Comparison of ENCODE assay signal across 8 cellular contexts in the genomic region with DNA sequence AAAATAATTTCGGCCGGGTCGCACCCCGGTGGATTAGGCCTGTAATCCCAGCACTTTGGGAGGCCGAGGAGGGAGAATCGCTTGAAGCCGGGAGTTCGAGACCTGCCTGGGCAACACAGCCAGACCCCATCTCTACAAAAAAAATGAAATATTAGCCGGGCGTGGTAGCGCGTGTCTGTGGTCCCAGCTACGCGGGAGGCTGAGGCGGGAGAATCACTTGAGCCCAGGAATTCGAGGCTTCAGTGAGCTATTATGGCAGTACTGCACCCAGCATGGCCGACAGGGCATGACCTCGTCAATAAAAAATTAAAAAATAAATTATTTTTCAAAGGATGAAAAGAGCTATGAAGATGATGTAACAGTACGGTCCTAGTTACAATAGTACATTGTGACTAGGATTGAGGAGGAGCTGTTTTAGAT. TPM values are rescaled to one million over a fixed set of nuclear protein-coding genes. Genes with fewer than 3 reads are reported as not detected.
DNase-seq lines count a peak whose midpoint lies in the region; ATAC-seq and TF ChIP-seq lines count a peak whose summit lies in the region.

No MANE protein-coding gene starts in this region.

- H3K4me1 Mint-ChIP-seq in CD14-positive monocyte: peaks cover 15% of the 10 kb centered on the region
- peaks cover 21 to 27% of the 10 kb centered on the region in 2 donors for H3K4me1 Mint-ChIP-seq in natural killer cell treated with Interleukin-12 subunit alpha and Interleukin-12 subunit beta and Interleukin-15 and Interleukin-18, amount 100 ng/mL, for 72 hours (ENCODE audit: low read depth in 2 of 2)

- H3K27ac Mint-ChIP-seq in CD14-positive monocyte: peak overlapping the region; percentile 92 to 96 (median 94)
- H3K27ac Mint-ChIP-seq in natural killer cell treated with Interleukin-12 subunit alpha and Interleukin-12 subunit beta and Interleukin-15 and Interleukin-18, amount 100 ng/mL, for 72 hours: peak overlapping the region; percentile 91 to 96

- TF ChIP-seq CTCF in CD14-positive monocyte (IDR thresholded peaks at IDR 0.05): no peak

- ATAC-seq in natural killer cell treated with Interleukin-12 subunit alpha and Interleukin-12 subunit beta and Interleukin-15 and Interleukin-18, amount 100 ng/mL, for 72 hours: no peak
- ATAC-seq in GM21515 (IDR thresholded peaks at IDR 0.05; ENCODE audit: unreplicated experiment) (no peak), GM19397 (IDR thresholded peaks at IDR 0.05; ENCODE audit: unreplicated experiment) (no peak)

- peak overlapping the region; percentile 79 for H3K27ac ChIP-seq in cingulate gyrus (ENCODE audit: low read depth, low read length)

- no peaks in the 10 kb centered on the region for H3K27me3 Mint-ChIP-seq in CD14-positive monocyte (ENCODE audit: low read depth in 3 of 3)
- H3K27me3 Mint-ChIP-seq in natural killer cell treated with Interleukin-12 subunit alpha and Interleukin-12 subunit beta and Interleukin-15 and Interleukin-18, amount 100 ng/mL, for 72 hours: no peaks in the 10 kb centered on the region

- intact Hi-C loops in CD14-positive monocyte (cut with micrococcal nuclease): no loop called here

- peak overlapping the region; percentile 85 to 95 for H3K4me3 Mint-ChIP-seq in CD14-positive monocyte
- H3K4me3 Mint-ChIP-seq in natural killer cell treated with Interleukin-12 subunit alpha and Interleukin-12 subunit beta and Interleukin-15 and Interleukin-18, amount 100 ng/mL, for 72 hours: peak overlapping the region; percentile 97

- DNase-seq in CD14-positive monocyte (ENCODE audit: low spot score) (no peak), LHCN-M2 (ENCODE audit: low read depth) (peak; percentile 2), NCI-H1930 (lab: John Stamatoyannopoulos, UW) (no peak), NCI-H2227 (lab: John Stamatoyannopoulos, UW; ENCODE audit: unreplicated experiment) (no peak)
- no peak for DNase-seq in natural killer cell treated with Interleukin-12 subunit alpha and Interleukin-12 subunit beta and Interleukin-15 and Interleukin-18, amount 100 ng/mL, for 72 hours (ENCODE audit: low spot score)

- no peaks in the 10 kb centered on the region for H3K9me3 Mint-ChIP-seq in CD14-positive monocyte
- no peaks in the 10 kb centered on the region for H3K9me3 Mint-ChIP-seq in natural killer cell treated with Interleukin-12 subunit alpha and Interleukin-12 subunit beta and Interleukin-15 and Interleukin-18, amount 100 ng/mL, for 72 hours

- H3K36me3 Mint-ChIP-seq in CD14-positive monocyte: peaks cover 21 to 32% of the 10 kb centered on the region in 2 donors
- H3K36me3 Mint-ChIP-seq in natural killer cell treated with Interleukin-12 subunit alpha and Interleukin-12 subunit beta and Interleukin-15 and Interleukin-18, amount 100 ng/mL, for 72 hours: peaks cover 21% of the 10 kb centered on the region

RNA-seq across cellular contexts. Expression of a gene that starts 0.5 kb away (rescaled TPM):
- 10 to 100 TPM; 12.3 to 21.7 TPM for polyA plus RNA-seq in CD14-positive monocyte
- total RNA-seq in LHCN-M2 (2014; rRNA removed): 40.0 and 46.2 TPM in 2 replicates
- 18.1 TPM for polyA plus RNA-seq in LHCN-M2 (2012)
- total RNA-seq in natural killer cell treated with Interleukin-12 subunit alpha and Interleukin-12 subunit beta and Interleukin-15 and Interleukin-18, amount 100 ng/mL, for 72 hours: 10 to 100 TPM; 41.6 to 57.4 TPM

RNA-seq across cellular contexts. Expression of a gene that starts 0.7 kb away (rescaled TPM):
- polyA plus RNA-seq in CD14-positive monocyte: 10 to 100 TPM; 69.3 to 73.4 TPM
- 145 and 163 TPM in 2 replicates for total RNA-seq in LHCN-M2 (2014; rRNA removed)
- 38.0 TPM for polyA plus RNA-seq in LHCN-M2 (2012)
- total RNA-seq in natural killer cell treated with Interleukin-12 subunit alpha and Interleukin-12 subunit beta and Interleukin-15 and Interleukin-18, amount 100 ng/mL, for 72 hours: 10 to 100 TPM; 76.5 to 77.8 TPM

RNA-seq across cellular contexts. Expression of a gene that starts 32.3 kb away (rescaled TPM):
- 1 to 10 TPM; 6.6 to 8.8 TPM for polyA plus RNA-seq in CD14-positive monocyte
- 19.9 and 23.5 TPM in 2 replicates for total RNA-seq in LHCN-M2 (2014; rRNA removed)
- 6.9 TPM for polyA plus RNA-seq in LHCN-M2 (2012)
- total RNA-seq in natural killer cell treated with Interleukin-12 subunit alpha and Interleukin-12 subunit beta and Interleukin-15 and Interleukin-18, amount 100 ng/mL, for 72 hours: 10 to 100 TPM; 38.7 to 80.0 TPM

RNA-seq across cellular contexts. Expression of a gene that starts 36.8 kb away (rescaled TPM):
- polyA plus RNA-seq in CD14-positive monocyte: under 1 TPM in 1 of 2 donors, not detected in 1; 0.24 TPM
- 11.2 and 13.5 TPM in 2 replicates for total RNA-seq in LHCN-M2 (2014; rRNA removed)
- polyA plus RNA-seq in LHCN-M2 (2012): 6.2 TPM
- total RNA-seq in natural killer cell treated with Interleukin-12 subunit alpha and Interleukin-12 subunit beta and Interleukin-15 and Interleukin-18, amount 100 ng/mL, for 72 hours: 1 to 10 TPM; 4.5 to 5.0 TPM

RNA-seq across cellular contexts. Expression of a gene that starts 49.8 kb away (rescaled TPM):
- polyA plus RNA-seq in CD14-positive monocyte: 100 to 1,000 TPM; 323 to 351 TPM
- 259 and 262 TPM in 2 replicates for total RNA-seq in LHCN-M2 (2014; rRNA removed)
- polyA plus RNA-seq in LHCN-M2 (2012): 139 TPM
- total RNA-seq in natural killer cell treated with Interleukin-12 subunit alpha and Interleukin-12 subunit beta and Interleukin-15 and Interleukin-18, amount 100 ng/mL, for 72 hours: 100 to 1,000 TPM; 225 to 270 TPM
